In genomic region chr13:49649244-49649962, GRCh38 we compare ENCODE assay signal across 2 cellular contexts.
TF ChIP-seq lines count a peak whose summit lies in the region.

No MANE protein-coding gene starts in this region.

TF ChIP-seq in IMR-90, 13 proteins besides CTCF, POLR2A, EP300 and RAD21:
- TF ChIP-seq FOS (IDR thresholded peaks at IDR 0.05; ENCODE audit: low read depth, low read length), result peak; percentile 67
- peak; percentile 20; the same call in 1 of the 2 replicates for TF ChIP-seq SMC3 (IDR thresholded peaks at IDR 0.05; ENCODE audit: low read depth, low read length)
- TF ChIP-seq CHD1 (IDR thresholded peaks at IDR 0.05; ENCODE audit: low read depth, low read length), result no peak

TF ChIP-seq in K562, 482 proteins besides CTCF, POLR2A, EP300 and RAD21:
- 0 out of 2 replicates have a peak, but pooled peaks have one; percentile 27 for TF ChIP-seq HMBOX1 (IDR thresholded peaks at IDR 0.05)
- TF ChIP-seq HMG20B (CRISPR knock-in tag; IDR thresholded peaks at IDR 0.05), result no peak
